Comparison of ENCODE assay signal across 11 cellular contexts in the genomic region with DNA sequence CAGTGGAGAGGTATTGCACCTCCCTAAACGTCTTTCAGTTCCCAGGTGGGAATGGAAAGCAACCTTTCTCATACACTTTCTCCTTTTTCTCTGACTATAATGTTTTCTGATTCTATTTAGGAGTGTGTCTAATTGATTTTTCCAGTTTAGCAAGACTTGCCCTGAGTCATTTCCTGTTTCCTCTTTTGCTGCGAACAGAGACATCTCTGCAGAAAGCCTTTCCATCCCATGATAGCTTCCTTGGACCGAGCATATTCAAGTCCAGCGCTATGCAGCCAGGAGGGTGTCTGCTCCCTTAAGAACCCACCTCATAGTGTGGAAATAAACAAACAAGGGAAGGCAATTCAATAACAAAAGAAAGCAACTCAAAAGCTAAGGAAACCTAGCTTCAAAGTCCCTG. TPM values are rescaled to one million over a fixed set of nuclear protein-coding genes. Genes with fewer than 3 reads are reported as not detected.
DNase-seq lines count a peak whose midpoint lies in the region; ATAC-seq and TF ChIP-seq lines count a peak whose summit lies in the region.
"Had no signal": no experiment of that assay in that cellular context is flagged by ENCODE, and none has a peak within 500 bp of the region (broad histone marks: within the 10 kb centered on the region; RNA-seq: fewer than 3 reads in every experiment).

No MANE protein-coding gene starts in this region.

- H3K27me3 Mint-ChIP-seq in endothelial cell (ENCODE audit: unreplicated experiment) = peaks cover 3% of the 10 kb centered on the region

- TF ChIP-seq CTCF in endothelial cell (IDR thresholded peaks at IDR 0.05; ENCODE audit: unreplicated experiment) = no peak

- H3K27ac Mint-ChIP-seq in endothelial cell (ENCODE audit: unreplicated experiment) = no peak overlapping the region

- ATAC-seq in left lobe of liver = no peak
- ATAC-seq: lower lobe of right lung had no signal

- DNase-seq in HCEC 1CT (peak; percentile 24), OCI-M1 (lab: John Stamatoyannopoulos, UW) (peak; percentile 39), endothelial cell (ENCODE audit: low spot score) (peak; percentile 4), hippocampal formation (lab: John Stamatoyannopoulos, UW) (no peak), NCI-H2081 treated with DMSO at 0.1 percent for 48 hours (lab: John Stamatoyannopoulos, UW) (no peak), NCI-H2196 treated with DMSO at 0.1 percent for 48 hours (lab: John Stamatoyannopoulos, UW; ENCODE audit: unreplicated experiment) (no peak), left lobe of liver (ENCODE audit: low spot score) (no peak)
- DNase-seq: activated CD8-positive, alpha-beta memory T cell treated with anti-CD3 and anti-CD28 coated beads for 24 hours; activated naive CD4-positive, alpha-beta T cell treated with anti-CD3 and anti-CD28 coated beads, Interleukin-2, amount 50 U/mL, for 16 hours; DMS153; lower lobe of right lung had no signal

- H3K9me3 Mint-ChIP-seq in endothelial cell (ENCODE audit: unreplicated experiment) = no peaks in the 10 kb centered on the region

- no peaks in the 10 kb centered on the region for H3K36me3 Mint-ChIP-seq in endothelial cell (ENCODE audit: low read depth, unreplicated experiment)

- peaks cover 4% of the 10 kb centered on the region for H3K4me1 Mint-ChIP-seq in endothelial cell (ENCODE audit: unreplicated experiment)

- no peak overlapping the region for H3K4me3 Mint-ChIP-seq in endothelial cell (ENCODE audit: unreplicated experiment)

RNA-seq across cellular contexts. Expression of a gene that starts 60.0 kb away (rescaled TPM):
- total RNA-seq in endothelial cell (ENCODE audit: unreplicated experiment) (0.15 TPM), left lobe of liver (1.3 TPM)

Comparison
In these comparisons a context has a peak if more than half of its experiments do, and no peak if none do; other contexts are left out.
1. DNase-seq: peak in HCEC 1CT (single experiment), OCI-M1 (single experiment) and endothelial cell (single experiment); none in hippocampal formation (0 of 2), NCI-H2081 treated with DMSO at 0.1 percent for 48 hours (single experiment), NCI-H2196 treated with DMSO at 0.1 percent for 48 hours (single experiment) and left lobe of liver (single experiment).